ENCODE assay signal across 8 cellular contexts in the genomic region with DNA sequence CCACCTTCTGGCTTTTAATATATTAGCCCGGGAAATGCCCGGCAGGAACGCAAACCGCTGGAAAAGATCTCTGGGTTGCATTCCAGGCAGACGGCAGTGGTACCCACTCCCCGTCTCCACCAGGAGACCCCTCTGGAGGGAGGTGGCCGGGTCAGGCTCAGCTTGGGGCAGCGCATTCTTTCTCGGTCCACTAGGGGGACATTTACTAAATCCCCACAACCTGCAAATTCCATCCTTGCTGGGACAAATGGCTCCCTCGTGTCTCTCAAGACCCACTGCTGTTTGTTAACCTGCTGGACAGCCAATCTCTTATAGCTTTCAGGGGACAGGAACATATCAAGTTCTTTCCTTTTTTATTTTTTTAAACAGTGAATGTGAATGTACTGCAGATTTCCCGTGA. TPM values are rescaled to one million over a fixed set of nuclear protein-coding genes. Genes with fewer than 3 reads are reported as not detected.
DNase-seq lines count a peak whose midpoint lies in the region; ATAC-seq, FAIRE-seq and TF ChIP-seq lines count a peak whose summit lies in the region.

No MANE protein-coding gene starts in this region.

- no peaks in the 10 kb centered on the region for H3K4me1 Mint-ChIP-seq in Caco-2 (ENCODE audit: low read depth, unreplicated experiment)

- no peak for FAIRE-seq in HTR-8/SVneo (lab: Jason Lieb, UNC)

- POLR2A ChIA-PET in Caco-2 (lab: Charles Lee): no interaction called here

- 43 to 47% methylated on average over 11 of the region's 11 CpGs for WGBS in body of pancreas, 2 donors
- WGBS in mesendoderm (ENCODE audit: extremely low coverage, insufficient coverage, low lambda C conversion rate): no CpG with 5 or more reads among the region's 11 CpGs

- H2BK15ac ChIP-seq in mesendoderm (replicated peaks; ENCODE audit: low read depth): no peak overlapping the region

- H3K4me1 ChIP-seq in Caco-2 (no peaks in the 10 kb centered on the region), body of pancreas (no peaks in the 10 kb centered on the region), mesendoderm (ENCODE audit: control insufficient read depth, low read depth, low read length) (no peaks in the 10 kb centered on the region)

- no peak overlapping the region for H3K18ac ChIP-seq in mesendoderm (ENCODE audit: low read length)

- no TSS peak for BruUV-seq in Caco-2 (replicated peaks; lab: Mats Ljungman, UMichigan)

- H2AK5ac ChIP-seq in mesendoderm (ENCODE audit: low read length): no peak overlapping the region

- CTCF ChIA-PET in Caco-2 (lab: Charles Lee): interaction anchor here (0.6 to 0.7 kb wide), 2 partner anchors 60 to 208 kb away, joined by 3 to 7 read pairs; no protein-coding TSS in a partner anchor

- H3K36me3 Mint-ChIP-seq in Caco-2 (ENCODE audit: insufficient read depth, unreplicated experiment): no peaks in the 10 kb centered on the region

- H4K5ac ChIP-seq in mesendoderm (ENCODE audit: low read length): no peak overlapping the region

- no peaks in the 10 kb centered on the region for H3K79me2 ChIP-seq in mesendoderm (ENCODE audit: control insufficient read depth, insufficient read depth, low read length)

- no peak overlapping the region for H3K4me2 ChIP-seq in mesendoderm (ENCODE audit: low read length)

- no peaks in the 10 kb centered on the region for H3K36me3 ChIP-seq in Caco-2 (ENCODE audit: control insufficient read depth, insufficient read depth, low read length)
- H3K36me3 ChIP-seq in body of pancreas (replicated peaks in 1 of 2; ENCODE audit: insufficient read depth in 1 of 2, low read depth in 2 of 2): no peaks in the 10 kb centered on the region
- H3K36me3 ChIP-seq in mesendoderm (ENCODE audit: control insufficient read depth, insufficient read depth, low read length): no peaks in the 10 kb centered on the region

- H3K79me1 ChIP-seq in mesendoderm (ENCODE audit: low read length): no peaks in the 10 kb centered on the region

- H3K9me3 ChIP-seq in Caco-2: no peaks in the 10 kb centered on the region
- no peaks in the 10 kb centered on the region for H3K9me3 ChIP-seq in body of pancreas

- H3K4me3 Mint-ChIP-seq in Caco-2 (ENCODE audit: unreplicated experiment): no peak overlapping the region

- H3K9me3 Mint-ChIP-seq in Caco-2 (ENCODE audit: unreplicated experiment): no peaks in the 10 kb centered on the region

- intact Hi-C loops in Caco-2 (cut with micrococcal nuclease; ENCODE audit: unreplicated experiment) (loop anchor here (5.0 kb wide), 1 partner anchor 113 kb away; no protein-coding TSS in a partner anchor), body of pancreas (cut with DNase I) (no loop called here), Right ventricle myocardium inferior (cut with DNase I) (no loop called here)

- H3K9ac ChIP-seq in mesendoderm (ENCODE audit: low read length): no peak overlapping the region

- H3K27ac ChIP-seq in body of pancreas: no peak overlapping the region
- H3K27ac ChIP-seq in mesendoderm (ENCODE audit: low read depth, low read length): no peak overlapping the region

- no peak overlapping the region for H3K4me3 ChIP-seq in Caco-2 (ENCODE audit: low read depth, low read length)
- H3K4me3 ChIP-seq in body of pancreas: no peak overlapping the region
- H3K4me3 ChIP-seq in mesendoderm (ENCODE audit: low read length): no peak overlapping the region

- no peak overlapping the region for H3K27ac Mint-ChIP-seq in Caco-2 (ENCODE audit: unreplicated experiment)

- H3K23ac ChIP-seq in mesendoderm (ENCODE audit: low read length): no peak overlapping the region

- no peak overlapping the region for H3K56ac ChIP-seq in mesendoderm (ENCODE audit: low read length)

- H3K27me3 ChIP-seq in Caco-2 (replicated peaks; ENCODE audit: control insufficient read depth, insufficient read depth, low read length) (no peaks in the 10 kb centered on the region; the same call in 1 of the 2 replicates), body of pancreas (no peaks in the 10 kb centered on the region), mesendoderm (ENCODE audit: insufficient read depth, low read length, poor library complexity) (no peaks in the 10 kb centered on the region)

- H3K4ac ChIP-seq in mesendoderm (ENCODE audit: low read depth, low read length): no peak overlapping the region

- TF ChIP-seq POLR2A in body of pancreas (IDR thresholded peaks at IDR 0.05): no peak

- TF ChIP-seq CTCF in Caco-2 (IDR thresholded peaks at IDR 0.05; ENCODE audit: insufficient read depth in 1 of 2, low read depth in 1 of 2, low read length in 1 of 2, severe bottlenecking in 1 of 2, unreplicated experiment in 1 of 2): peak; percentile 59 to 73
- peak in 6 of 7 experiments; percentile 36 to 50 (median 46) for TF ChIP-seq CTCF in body of pancreas (IDR thresholded peaks at IDR 0.05)

- peak; percentile 40 to 49 for DNase-seq in Caco-2
- peak; percentile 65 for DNase-seq in HTR-8/SVneo (ENCODE audit: insufficient read length, low spot score)
- peak in 1 of 4 donors; percentile 29 for DNase-seq in body of pancreas
- DNase-seq in mesendoderm: peak; percentile 75
- no peak for DNase-seq in COLO829 (ENCODE audit: low spot score)
- no peak for DNase-seq in Right ventricle myocardium inferior (ENCODE audit: missing footprints)

- no peak overlapping the region for H2BK5ac ChIP-seq in mesendoderm (ENCODE audit: low read length)

- H4K8ac ChIP-seq in mesendoderm (ENCODE audit: low read depth, low read length): no peak overlapping the region

- peaks cover 4% of the 10 kb centered on the region for H3K27me3 Mint-ChIP-seq in Caco-2 (ENCODE audit: insufficient read depth, unreplicated experiment)

- ATAC-seq in body of pancreas: no peak
- no peak for ATAC-seq in HG02759 (IDR thresholded peaks at IDR 0.05; ENCODE audit: unreplicated experiment)
- no peak for ATAC-seq in GM18858 (IDR thresholded peaks at IDR 0.05; ENCODE audit: unreplicated experiment)
- no peak for ATAC-seq in Right ventricle myocardium inferior

- no peak overlapping the region for H2BK120ac ChIP-seq in mesendoderm (ENCODE audit: low read depth, low read length)

RNA-seq across cellular contexts. Expression of a gene that starts 45.8 kb away (rescaled TPM):
- total RNA-seq in Caco-2 (2022) (4.4 and 5.4 TPM in 2 replicates), body of pancreas (1 to 10 TPM; 2.0 to 3.4 TPM), Right ventricle myocardium inferior (0.41 TPM)
- 22.1 TPM for polyA plus RNA-seq in mesendoderm (2013, experiment 1 of 2)
- polyA plus RNA-seq in mesendoderm (2013, experiment 2 of 2): 23.6 TPM

Comparison
In these comparisons a context has a peak if more than half of its experiments do, and no peak if none do; other contexts are left out.
1. DNase-seq: peak in Caco-2 (2 of 2), HTR-8/SVneo (single experiment) and mesendoderm (single experiment); none in COLO829 (single experiment) and Right ventricle myocardium inferior (single experiment).